36 cellular contexts compared by ENCODE assay signal in genomic region chr1:43856188-43856587, GRCh38.
"Had no signal": no experiment of that assay in that cellular context is flagged by ENCODE, and none has a peak within 500 bp of the region (broad histone marks: within the 10 kb centered on the region; RNA-seq: fewer than 3 reads in every experiment).

No MANE protein-coding gene starts in this region.

- H3K9me3 Mint-ChIP-seq: activated CD4-positive, alpha-beta memory T cell treated with anti-CD3 and anti-CD28 coated beads for 36 hours; activated naive CD4-positive, alpha-beta T cell treated with anti-CD3 and anti-CD28 coated beads for 36 hours; activated naive CD4-positive, alpha-beta T cell treated with anti-CD3 and anti-CD28 coated beads, Interleukin-2, amount 50 U/mL, for 24 hours; activated naive CD8-positive, alpha-beta T cell treated with anti-CD3 and anti-CD28 coated beads for 36 hours; activated naive CD8-positive, alpha-beta T cell treated with anti-CD3 and anti-CD28 coated beads, Interleukin-2, amount 50 U/mL, for 24 hours; activated T-helper 1 cell treated with anti-CD3 and anti-CD28 coated beads, Interleukin-12 subunit alpha, Interleukin-12 subunit beta, Interleukin-2, Interleukin-4 antibody, amounts not matched to agents 30 ng/mL and 10 ng/mL and 1 ng/mL, durations not matched to agents 14 hours and 24 hours and 36 hours; activated T-helper 2 cell treated with anti-CD3 and anti-CD28 coated beads, Interferon-gamma antibody, Interleukin-2, Interleukin-4, amounts not matched to agents 10 μg/mL and 5 μg/mL and 100 μg/mL, durations not matched to agents 14 hours and 24 hours and 36 hours; brain; dendritic cell treated with granulocyte-macrophage colony-stimulating factor and Interleukin-4, amounts not matched to agents 40 ng/mL and 50 ng/mL, for 4 days; effector memory CD8-positive, alpha-beta T cell; T-helper 2 cell treated with Interferon-gamma antibody and Interleukin-4, amounts not matched to agents 5 μg/mL and 100 μg/mL, for 36 hours had no signal

- H3K4me1 Mint-ChIP-seq: activated CD4-positive, alpha-beta T cell treated with anti-CD3 and anti-CD28 coated beads for 36 hours had no signal

- H3K27me3 Mint-ChIP-seq: activated CD4-positive, alpha-beta memory T cell treated with anti-CD3 and anti-CD28 coated beads for 36 hours; activated CD4-positive, alpha-beta T cell treated with anti-CD3 and anti-CD28 coated beads for 36 hours; activated CD4-positive, alpha-beta T cell treated with anti-CD3 and anti-CD28 coated beads, Interleukin-2, amount 10 ng/mL, durations not matched to agents 24 days and 14 days; activated CD8-positive, alpha-beta memory T cell treated with anti-CD3 and anti-CD28 coated beads, Interleukin-2, amount 10 ng/mL, durations not matched to agents 7 days and 5 days; activated naive CD4-positive, alpha-beta T cell treated with anti-CD3 and anti-CD28 coated beads, Interleukin-2, amount 50 U/mL, for 24 hours; activated naive CD8-positive, alpha-beta T cell treated with anti-CD3 and anti-CD28 coated beads for 36 hours; activated naive CD8-positive, alpha-beta T cell treated with anti-CD3 and anti-CD28 coated beads, Interleukin-2, amount 50 U/mL, for 24 hours; brain; effector memory CD8-positive, alpha-beta T cell; T-helper 17 cell had no signal

- ATAC-seq: activated CD4-positive, alpha-beta T cell treated with anti-CD3 and anti-CD28 coated beads for 36 hours; activated CD8-positive, alpha-beta memory T cell treated with anti-CD3 and anti-CD28 coated beads, Interleukin-2, amount 10 ng/mL, durations not matched to agents 7 days and 5 days; activated CD8-positive, alpha-beta T cell treated with anti-CD3 and anti-CD28 coated beads, Interleukin-2, amount 10 ng/mL, durations not matched to agents 7 days and 5 days; activated naive CD8-positive, alpha-beta T cell treated with anti-CD3 and anti-CD28 coated beads, Interleukin-2, amount 50 U/mL, for 24 hours; effector memory CD8-positive, alpha-beta T cell; esophagus mucosa; T-helper 17 cell had no signal

- H3K9me3 ChIP-seq: adrenal gland, ascending aorta, breast epithelium, colonic mucosa had no signal

- H3K4me3 Mint-ChIP-seq: activated CD4-positive, alpha-beta memory T cell treated with anti-CD3 and anti-CD28 coated beads for 36 hours; activated CD4-positive, alpha-beta T cell treated with anti-CD3 and anti-CD28 coated beads for 36 hours; activated CD4-positive, alpha-beta T cell treated with anti-CD3 and anti-CD28 coated beads, Interleukin-2, amount 10 ng/mL, durations not matched to agents 24 days and 14 days; activated CD8-positive, alpha-beta memory T cell treated with anti-CD3 and anti-CD28 coated beads, Interleukin-2, amount 10 ng/mL, durations not matched to agents 7 days and 5 days; activated CD8-positive, alpha-beta T cell treated with anti-CD3 and anti-CD28 coated beads, Interleukin-2, amount 10 ng/mL, durations not matched to agents 7 days and 5 days; activated naive CD4-positive, alpha-beta T cell treated with anti-CD3 and anti-CD28 coated beads for 36 hours; activated naive CD4-positive, alpha-beta T cell treated with anti-CD3 and anti-CD28 coated beads, Interleukin-2, amount 50 U/mL, for 24 hours; activated naive CD8-positive, alpha-beta T cell treated with anti-CD3 and anti-CD28 coated beads for 36 hours; activated naive CD8-positive, alpha-beta T cell treated with anti-CD3 and anti-CD28 coated beads, Interleukin-2, amount 50 U/mL, for 24 hours; activated T-helper 1 cell treated with anti-CD3 and anti-CD28 coated beads, Interleukin-12 subunit alpha, Interleukin-12 subunit beta, Interleukin-2, Interleukin-4 antibody, amounts not matched to agents 30 ng/mL and 10 ng/mL and 1 ng/mL, durations not matched to agents 14 hours and 24 hours and 36 hours; brain; dendritic cell treated with granulocyte-macrophage colony-stimulating factor and Interleukin-4, amounts not matched to agents 40 ng/mL and 50 ng/mL, for 4 days; effector memory CD8-positive, alpha-beta T cell; T-helper 17 cell; T-helper 2 cell treated with Interferon-gamma antibody and Interleukin-4, amounts not matched to agents 5 μg/mL and 100 μg/mL, for 36 hours had no signal

- DNase-seq: activated CD4-positive, alpha-beta memory T cell treated with anti-CD3 and anti-CD28 coated beads for 36 hours; activated CD4-positive, alpha-beta T cell treated with anti-CD3 and anti-CD28 coated beads for 36 hours; activated CD4-positive, alpha-beta T cell treated with anti-CD3 and anti-CD28 coated beads, Interleukin-2, amount 10 ng/mL, durations not matched to agents 24 days and 14 days; activated CD4-positive, CD25-positive, alpha-beta regulatory T cell; activated CD4-positive, CD25-positive, alpha-beta regulatory T cell treated with anti-CD3 and anti-CD28 coated beads, Interleukin-2, amount 50 U/mL, for 72 hours; activated CD8-positive, alpha-beta memory T cell treated with anti-CD3 and anti-CD28 coated beads, Interleukin-2, amount 10 ng/mL, durations not matched to agents 7 days and 5 days; activated CD8-positive, alpha-beta memory T cell treated with anti-CD3 and anti-CD28 coated beads, Interleukin-2, amount 50 U/mL, for 4 hours; activated CD8-positive, alpha-beta T cell treated with anti-CD3 and anti-CD28 coated beads, Interleukin-2, amount 10 ng/mL, durations not matched to agents 7 days and 5 days; activated effector memory CD4-positive, alpha-beta T cell treated with anti-CD3 and anti-CD28 coated beads, Interleukin-2, amount 50 U/mL, for 16 hours; activated naive CD4-positive, alpha-beta T cell treated with anti-CD3 and anti-CD28 coated beads for 36 hours; activated naive CD8-positive, alpha-beta T cell treated with anti-CD3 and anti-CD28 coated beads for 36 hours; activated naive CD8-positive, alpha-beta T cell treated with anti-CD3 and anti-CD28 coated beads, Interleukin-2, amount 50 U/mL, for 24 hours; activated T-cell treated with anti-CD3 and anti-CD28 coated beads, Interleukin-2, amount 50 U/mL, for 1 hour; activated T-cell treated with anti-CD3 and anti-CD28 coated beads, Interleukin-2, amount 50 U/mL, for 48 hours; adrenal gland; central memory CD4-positive, alpha-beta T cell; cerebellar nuclear complex; colonic mucosa; dorsolateral prefrontal cortex; effector memory CD8-positive, alpha-beta T cell; foreskin fibroblast; head of caudate nucleus; hypothalamus; T-helper 17 cell; T1000 had no signal

- H3K27ac ChIP-seq: adrenal gland, ascending aorta, breast epithelium, cardiac muscle cell, colonic mucosa, dorsolateral prefrontal cortex had no signal

- H3K36me3 ChIP-seq: adrenal gland, ascending aorta, breast epithelium, cardiac muscle cell, colonic mucosa had no signal

- FAIRE-seq: endometrium had no signal

- H3K27me3 ChIP-seq: adrenal gland, ascending aorta, breast epithelium, cardiac muscle cell, colonic mucosa, dorsolateral prefrontal cortex had no signal

- H3K27ac Mint-ChIP-seq: activated CD4-positive, alpha-beta memory T cell treated with anti-CD3 and anti-CD28 coated beads for 36 hours; activated CD4-positive, alpha-beta T cell treated with anti-CD3 and anti-CD28 coated beads for 36 hours; activated CD4-positive, alpha-beta T cell treated with anti-CD3 and anti-CD28 coated beads, Interleukin-2, amount 10 ng/mL, durations not matched to agents 24 days and 14 days; activated CD8-positive, alpha-beta memory T cell treated with anti-CD3 and anti-CD28 coated beads, Interleukin-2, amount 10 ng/mL, durations not matched to agents 7 days and 5 days; activated CD8-positive, alpha-beta T cell treated with anti-CD3 and anti-CD28 coated beads, Interleukin-2, amount 10 ng/mL, durations not matched to agents 7 days and 5 days; activated naive CD4-positive, alpha-beta T cell treated with anti-CD3 and anti-CD28 coated beads for 36 hours; activated naive CD4-positive, alpha-beta T cell treated with anti-CD3 and anti-CD28 coated beads, Interleukin-2, amount 50 U/mL, for 24 hours; activated naive CD8-positive, alpha-beta T cell treated with anti-CD3 and anti-CD28 coated beads for 36 hours; activated naive CD8-positive, alpha-beta T cell treated with anti-CD3 and anti-CD28 coated beads, Interleukin-2, amount 50 U/mL, for 24 hours; activated T-helper 1 cell treated with anti-CD3 and anti-CD28 coated beads, Interleukin-12 subunit alpha, Interleukin-12 subunit beta, Interleukin-2, Interleukin-4 antibody, amounts not matched to agents 30 ng/mL and 10 ng/mL and 1 ng/mL, durations not matched to agents 14 hours and 24 hours and 36 hours; activated T-helper 2 cell treated with anti-CD3 and anti-CD28 coated beads, Interferon-gamma antibody, Interleukin-2, Interleukin-4, amounts not matched to agents 10 μg/mL and 5 μg/mL and 100 μg/mL, durations not matched to agents 14 hours and 24 hours and 36 hours; dendritic cell treated with granulocyte-macrophage colony-stimulating factor and Interleukin-4, amounts not matched to agents 40 ng/mL and 50 ng/mL, for 4 days; T-helper 17 cell; T-helper 2 cell treated with Interferon-gamma antibody and Interleukin-4, amounts not matched to agents 5 μg/mL and 100 μg/mL, for 36 hours had no signal

- H3K4me3 ChIP-seq: adrenal gland, ascending aorta, breast epithelium, cardiac muscle cell, colonic mucosa, dorsolateral prefrontal cortex had no signal
